In the genomic region with DNA sequence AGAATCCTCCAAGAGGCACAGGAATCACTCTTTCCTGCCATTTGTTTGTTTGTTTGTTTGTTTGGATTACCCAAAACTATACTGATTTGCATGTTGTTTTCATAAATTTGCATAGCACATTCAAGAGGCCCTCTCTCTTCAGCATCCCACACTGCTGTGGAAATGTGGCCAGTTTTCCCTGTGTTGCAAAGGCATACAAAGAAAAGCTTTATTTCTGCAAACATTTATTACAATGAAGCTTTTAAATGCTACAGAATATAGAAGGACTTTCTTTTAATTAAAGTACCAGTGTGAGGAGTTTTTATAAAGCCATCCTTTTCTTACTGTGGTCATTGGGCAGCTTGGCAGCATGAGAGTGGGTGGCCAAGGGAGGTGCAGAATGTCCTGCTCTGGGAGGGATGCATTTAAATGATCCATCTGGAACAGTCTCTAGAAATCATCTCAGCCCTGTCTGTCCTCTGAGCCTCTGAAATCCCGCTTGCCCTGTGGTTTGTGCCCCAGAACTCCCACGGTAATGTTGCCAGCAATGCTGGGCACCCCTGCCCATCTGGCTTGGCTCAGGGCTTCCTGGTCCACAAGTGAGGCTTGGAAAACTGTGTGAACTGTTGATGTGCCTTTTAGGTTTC, we compare ENCODE assay signal across 18 cellular contexts.
A peak's percentile ranks its signal among the peaks of the same experiment; 100 is the strongest.
DNase-seq lines count a peak whose midpoint lies in the region; FAIRE-seq and TF ChIP-seq lines count a peak whose summit lies in the region.
"Had no signal": no experiment of that assay in that cellular context is flagged by ENCODE, and none has a peak within 500 bp of the region (broad histone marks: within the 10 kb centered on the region; RNA-seq: fewer than 3 reads in every experiment).

No MANE protein-coding gene starts in this region.

- DNase-seq in foreskin melanocyte, result peak; percentile 32
- peak; percentile 71 for DNase-seq in midbrain (lab: John Stamatoyannopoulos, UW)
- DNase-seq in superior temporal gyrus (ENCODE audit: extremely low spot score), result peak; percentile 64
- DNase-seq in NCI-H446 treated with DMSO at 0.1 percent for 48 hours (lab: John Stamatoyannopoulos, UW), result no peak
- DNase-seq in central memory CD4-positive, alpha-beta T cell, result no peak
- no peak for DNase-seq in H54 (ENCODE audit: insufficient read length, low spot score)
- DNase-seq: Caco-2, H9, IMR-90, Karpas-422, MM.1S, NCI-H1105, NCI-H1694, NCI-H2227 treated with DMSO at 0.1 percent for 48 hours, NCI-H524 treated with DMSO at 0.1 percent for 48 hours, Peyer's patch, Right ventricle myocardium superior had no signal

- no peak for FAIRE-seq in H54 (lab: Jason Lieb, UNC)

- TF ChIP-seq POLR2A in H54 (IDR thresholded peaks at IDR 0.05; ENCODE audit: low read depth, low read length), result no peak

- peak overlapping the region; percentile 31 for H3K27ac ChIP-seq in angular gyrus (ENCODE audit: low read depth, low read length)
- H3K27ac ChIP-seq: Peyer's patch had no signal

Comparison
In these comparisons a context has a peak if more than half of its experiments do, and no peak if none do; other contexts are left out.
1. DNase-seq: peak in foreskin melanocyte (single experiment), midbrain (single experiment) and superior temporal gyrus (single experiment); none in NCI-H446 treated with DMSO at 0.1 percent for 48 hours (single experiment), central memory CD4-positive, alpha-beta T cell (single experiment) and H54 (single experiment).